In genomic region chr1:24998554-24999245, GRCh38 we compare ENCODE assay signal across 1 cellular context.
TF ChIP-seq lines count a peak whose summit lies in the region.

No MANE protein-coding gene starts in this region.

TF ChIP-seq in IMR-90, 13 proteins besides CTCF, POLR2A, EP300 and RAD21 (continued from another document):
- no peak for TF ChIP-seq USF2 (IDR thresholded peaks at IDR 0.05; ENCODE audit: low read depth, low read length)
- TF ChIP-seq CEBPB (IDR thresholded peaks at IDR 0.05; ENCODE audit: low read depth, low read length) = no peak
- no peak for TF ChIP-seq SMC3 (IDR thresholded peaks at IDR 0.05; ENCODE audit: low read depth, low read length)
- TF ChIP-seq MAZ (IDR thresholded peaks at IDR 0.05; ENCODE audit: borderline replicate concordance, low read depth, low read length) = no peak
- TF ChIP-seq ELK1 (IDR thresholded peaks at IDR 0.05; ENCODE audit: borderline replicate concordance, low read depth, low read length) = no peak
